9 cellular contexts compared by ENCODE assay signal in the genomic region with DNA sequence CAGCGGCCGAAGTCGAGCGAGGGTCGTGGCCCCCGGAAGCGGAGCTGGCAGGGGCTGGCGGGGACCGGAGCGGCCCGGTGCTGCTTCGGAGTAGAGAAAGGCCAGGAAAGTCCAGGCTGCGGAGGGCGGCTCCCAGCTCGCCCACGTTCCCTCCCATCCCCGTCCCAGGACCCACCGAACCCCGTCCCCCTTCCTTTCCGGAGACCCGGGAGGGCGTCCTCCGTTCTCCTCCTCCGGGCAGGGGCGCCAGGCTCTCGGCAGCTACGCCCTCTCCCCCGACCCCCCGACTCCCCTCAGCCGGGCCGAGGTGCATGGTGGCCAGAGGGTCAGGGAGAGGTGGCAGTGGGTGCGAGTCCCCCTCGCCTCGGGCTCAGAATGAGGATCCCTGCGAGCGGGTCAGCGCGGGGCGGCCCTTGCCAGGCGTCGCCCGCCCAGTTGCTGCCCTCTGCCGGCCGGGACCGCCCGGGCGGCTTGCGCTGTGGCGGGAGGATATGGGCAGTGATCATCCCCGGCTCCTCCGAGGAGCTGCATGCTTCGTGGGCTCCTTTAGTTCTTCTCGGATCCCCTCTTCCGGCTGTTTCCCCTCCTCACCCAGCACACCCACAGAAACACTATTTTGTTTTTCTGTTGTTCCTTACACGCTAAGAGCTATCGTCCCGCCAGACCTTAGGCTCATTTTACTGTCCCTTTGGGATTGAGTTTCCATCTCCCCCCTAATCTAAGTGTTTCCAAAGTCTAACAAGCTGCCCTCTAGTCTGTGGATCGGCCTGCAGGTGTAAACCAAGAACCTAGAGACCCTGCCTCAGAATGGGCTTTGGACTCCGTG. TPM values are rescaled to one million over a fixed set of nuclear protein-coding genes. Genes with fewer than 3 reads are reported as not detected.
DNase-seq lines count a peak whose midpoint lies in the region; ATAC-seq and TF ChIP-seq lines count a peak whose summit lies in the region.
"Had no signal": no experiment of that assay in that cellular context is flagged by ENCODE, and none has a peak within 500 bp of the region (broad histone marks: within the 10 kb centered on the region; RNA-seq: fewer than 3 reads in every experiment).

No MANE protein-coding gene starts in this region.

- H3K27me3 Mint-ChIP-seq in activated CD4-positive, alpha-beta memory T cell treated with anti-CD3 and anti-CD28 coated beads, Interleukin-2, amount 10 ng/mL, durations not matched to agents 7 days and 5 days, result peaks cover 49% of the 10 kb centered on the region

- CTCF ChIA-PET in activated CD4-positive, alpha-beta memory T cell treated with anti-CD3 and anti-CD28 coated beads, Interleukin-2, amount 10 ng/mL, durations not matched to agents 7 days and 5 days (lab: Charles Lee), result interaction anchor here (0.5 to 1.8 kb wide), 11 partner anchors 9 to 409 kb away, joined by 3 to 8 read pairs (median 4); a partner anchor contains a TSS

- no peaks in the 10 kb centered on the region for H3K36me3 Mint-ChIP-seq in activated CD4-positive, alpha-beta memory T cell treated with anti-CD3 and anti-CD28 coated beads, Interleukin-2, amount 10 ng/mL, durations not matched to agents 7 days and 5 days (ENCODE audit: low read depth)

- no peak overlapping the region for H3K27ac Mint-ChIP-seq in activated CD4-positive, alpha-beta memory T cell treated with anti-CD3 and anti-CD28 coated beads, Interleukin-2, amount 10 ng/mL, durations not matched to agents 7 days and 5 days

- no peak overlapping the region for H3K4me3 Mint-ChIP-seq in activated CD4-positive, alpha-beta memory T cell treated with anti-CD3 and anti-CD28 coated beads, Interleukin-2, amount 10 ng/mL, durations not matched to agents 7 days and 5 days

- H3K9me3 Mint-ChIP-seq in activated CD4-positive, alpha-beta memory T cell treated with anti-CD3 and anti-CD28 coated beads, Interleukin-2, amount 10 ng/mL, durations not matched to agents 7 days and 5 days, result no peaks in the 10 kb centered on the region

- DNase-seq in GM04504 (ENCODE audit: low read depth) (peak; percentile 12), LHCN-M2 (ENCODE audit: low read depth) (peak; percentile 36), epithelial cell of proximal tubule (ENCODE audit: low read depth) (no peak), mesenteric fat pad (ENCODE audit: low spot score) (peak; percentile 94)
- DNase-seq in activated CD4-positive, alpha-beta memory T cell treated with anti-CD3 and anti-CD28 coated beads, Interleukin-2, amount 10 ng/mL, durations not matched to agents 7 days and 5 days, result peak; percentile 45
- DNase-seq in stimulated activated CD8-positive, alpha-beta memory T cell treated with anti-CD3 and anti-CD28 coated beads, Interleukin-12 subunit alpha, Interleukin-12 subunit beta, amount 100 ng/mL, for 4 hours (ENCODE audit: low read depth), result peak; percentile 17

- ATAC-seq in GM21367 (IDR thresholded peaks at IDR 0.05; ENCODE audit: unreplicated experiment) (no peak), GM21515 (IDR thresholded peaks at IDR 0.05; ENCODE audit: unreplicated experiment) (no peak)

- peak; percentile 86 for TF ChIP-seq CTCF in epithelial cell of proximal tubule (conservative IDR thresholded peaks at IDR 0.05; ENCODE audit: low read depth, low read length)

- H3K4me3 ChIP-seq in epithelial cell of proximal tubule (ENCODE audit: low read depth, low read length), result peak overlapping the region; percentile 56

- peaks cover 3% of the 10 kb centered on the region for H3K4me1 Mint-ChIP-seq in activated CD4-positive, alpha-beta memory T cell treated with anti-CD3 and anti-CD28 coated beads, Interleukin-2, amount 10 ng/mL, durations not matched to agents 7 days and 5 days

- POLR2A ChIA-PET in activated CD4-positive, alpha-beta memory T cell treated with anti-CD3 and anti-CD28 coated beads, Interleukin-2, amount 10 ng/mL, durations not matched to agents 7 days and 5 days (lab: Charles Lee), result no interaction called here

RNA-seq across cellular contexts. Expression of a gene that starts 0.7 kb away (rescaled TPM):
- 0.46 and 0.77 TPM in 2 replicates for total RNA-seq in LHCN-M2 (2014; rRNA removed)
- polyA plus RNA-seq in LHCN-M2 (2012), result 0.81 TPM
- total RNA-seq in activated CD4-positive, alpha-beta memory T cell treated with anti-CD3 and anti-CD28 coated beads, Interleukin-2, amount 10 ng/mL, durations not matched to agents 7 days and 5 days, result under 1 TPM in 1 of 2 experiments, not detected in 1; 0.63 TPM
- total RNA-seq in epithelial cell of proximal tubule, result 18.7 and 72.1 TPM in 2 replicates
- total RNA-seq in mesenteric fat pad, result 7.5 TPM
- total RNA-seq: T-helper 1 cell treated with Interleukin-12 subunit alpha and Interleukin-12 subunit beta and Interleukin-4 antibody, amounts not matched to agents 30 ng/mL and 1 ng/mL, for 36 hours had no signal
